In genomic region chr2:155190342-155190741, GRCh38 we compare ENCODE assay signal across 20 cellular contexts.
DNase-seq lines count a peak whose midpoint lies in the region; ATAC-seq lines count a peak whose summit lies in the region.
"Had no signal": no experiment of that assay in that cellular context is flagged by ENCODE, and none has a peak within 500 bp of the region (broad histone marks: within the 10 kb centered on the region; RNA-seq: fewer than 3 reads in every experiment).

No MANE protein-coding gene starts in this region.

- ATAC-seq in GM18868 (IDR thresholded peaks at IDR 0.05; ENCODE audit: unreplicated experiment) (peak; percentile 62), HG02981 (IDR thresholded peaks at IDR 0.05; ENCODE audit: unreplicated experiment) (no peak), HG02970 (IDR thresholded peaks at IDR 0.05; ENCODE audit: low FRiP score, unreplicated experiment) (no peak)
- ATAC-seq: activated CD4-positive, alpha-beta T cell treated with anti-CD3 and anti-CD28 coated beads for 36 hours; activated T-cell treated with anti-CD3 and anti-CD28 coated beads, Interleukin-2, amount 50 U/mL, for 72 hours; heart left ventricle; natural killer cell; stimulated activated effector memory CD8-positive, alpha-beta T cell treated with anti-CD3 and anti-CD28 coated beads, Interleukin-12 subunit alpha, Interleukin-12 subunit beta, amount 100 ng/mL, for 72 hours had no signal

- peak; percentile 88 for DNase-seq in DMS53 (lab: John Stamatoyannopoulos, UW)
- peak; percentile 59 for DNase-seq in NCI-H146 (lab: John Stamatoyannopoulos, UW)
- DNase-seq in NCI-H748 treated with DMSO at 0.1 percent for 48 hours (lab: John Stamatoyannopoulos, UW), result peak; percentile 96
- no peak for DNase-seq in occipital lobe (lab: John Stamatoyannopoulos, UW)
- DNase-seq: activated CD4-positive, alpha-beta T cell treated with anti-CD3 and anti-CD28 coated beads for 36 hours; activated naive CD4-positive, alpha-beta T cell treated with anti-CD3 and anti-CD28 coated beads, Interleukin-2, amount 50 U/mL, for 16 hours; activated T-cell treated with anti-CD3 and anti-CD28 coated beads, Interleukin-2, amount 50 U/mL, for 72 hours; aorta; CD4-positive, CD25-positive, alpha-beta regulatory T cell; dorsolateral prefrontal cortex; GOT3; heart left ventricle; natural killer cell; NCI-H2227 treated with DMSO at 0.1 percent for 48 hours; T-helper 1 cell; testis had no signal
